ENCODE assay signal across 9 cellular contexts in the genomic region with DNA sequence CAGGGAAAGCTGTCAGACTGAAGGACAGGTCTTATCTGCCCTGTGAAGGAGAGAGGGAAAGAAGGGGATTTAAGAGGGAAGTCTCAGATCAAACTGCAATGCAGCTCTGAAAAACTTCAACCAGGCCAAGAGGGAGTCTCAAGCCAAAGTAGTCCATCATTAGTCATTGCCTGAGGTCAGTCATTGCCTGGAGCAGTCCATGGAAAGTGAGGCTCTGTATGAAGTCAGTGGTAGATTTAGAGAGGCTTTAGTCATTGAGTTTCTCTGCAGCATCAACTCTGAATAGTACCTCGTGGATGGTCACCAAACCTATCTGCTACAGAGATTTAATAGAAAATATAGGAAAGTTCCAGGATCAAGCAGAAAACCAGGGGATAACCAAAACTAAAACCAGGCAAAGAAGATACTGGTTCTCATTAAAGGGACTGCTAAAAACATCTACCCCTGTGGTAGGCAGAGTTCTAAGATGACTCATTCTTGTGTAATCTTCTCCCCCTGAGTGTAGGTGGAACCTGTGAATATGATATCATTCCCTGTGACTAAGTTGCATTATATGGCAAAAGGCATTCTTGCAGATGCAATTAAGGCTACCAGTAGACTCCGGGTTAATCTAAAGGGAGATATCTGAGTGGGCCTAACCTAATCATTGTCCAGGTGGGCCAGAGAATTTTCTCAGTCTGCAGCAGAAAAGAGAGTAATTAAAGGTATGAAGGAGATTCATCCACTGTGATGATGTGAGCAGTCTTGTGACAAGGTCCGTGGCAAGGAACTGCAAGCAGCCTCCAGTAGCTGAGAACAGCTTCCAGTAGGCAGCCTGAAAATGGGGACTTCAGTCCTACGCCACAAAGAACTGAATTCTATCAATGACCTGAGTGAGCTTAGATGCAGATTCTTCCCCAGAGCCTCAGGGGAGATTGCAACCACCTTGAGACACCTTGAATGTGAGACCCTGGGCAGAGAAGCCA.
A peak's percentile ranks its signal among the peaks of the same experiment; 100 is the strongest.
DNase-seq lines count a peak whose midpoint lies in the region; ATAC-seq and TF ChIP-seq lines count a peak whose summit lies in the region.
"Had no signal": no experiment of that assay in that cellular context is flagged by ENCODE, and none has a peak within 500 bp of the region (broad histone marks: within the 10 kb centered on the region; RNA-seq: fewer than 3 reads in every experiment).

No MANE protein-coding gene starts in this region.

- in situ Hi-C loops in GM13977 (cut with MboI; ENCODE audit: low pct_unique_long_range_greater_than_20kb, low sequenced_read_pairs, unreplicated experiment) = no loop called here

- no peak for TF ChIP-seq CTCF in GM13977 (IDR thresholded peaks at IDR 0.05; ENCODE audit: extremely low read depth, insufficient read depth, missing control alignments)
- TF ChIP-seq CTCF in kidney epithelial cell (IDR thresholded peaks at IDR 0.05; ENCODE audit: insufficient read depth, low read length, poor library complexity, severe bottlenecking) = no peak

- no peaks in the 10 kb centered on the region for H3K27me3 ChIP-seq in kidney epithelial cell (ENCODE audit: control insufficient read depth, insufficient read depth, low read length)

- H3K4me3 ChIP-seq in kidney epithelial cell (ENCODE audit: low read depth, low read length) = no peak overlapping the region

- no peaks in the 10 kb centered on the region for H3K36me3 ChIP-seq in kidney epithelial cell (ENCODE audit: control insufficient read depth, insufficient read depth, low read length)

- DNase-seq in GM13977 (ENCODE audit: low spot score) (peak; percentile 5), OCI-M1 (lab: John Stamatoyannopoulos, UW) (peak; percentile 25), kidney epithelial cell (ENCODE audit: low read depth) (peak; percentile 73), NCI-H1105 treated with DMSO at 0.1 percent for 48 hours (lab: John Stamatoyannopoulos, UW) (no peak), NCI-H2196 (lab: John Stamatoyannopoulos, UW; ENCODE audit: unreplicated experiment) (no peak), NCI-H128 (lab: John Stamatoyannopoulos, UW; ENCODE audit: unreplicated experiment) (no peak), germinal center (ENCODE audit: low spot score) (no peak)
- DNase-seq: NCI-H1930 had no signal

- peak; percentile 72 for ATAC-seq in HG02610 (IDR thresholded peaks at IDR 0.05; ENCODE audit: unreplicated experiment)

Comparison
In these comparisons a context has a peak if more than half of its experiments do, and no peak if none do; other contexts are left out.
1. DNase-seq: peak in GM13977 (single experiment), OCI-M1 (single experiment) and kidney epithelial cell (single experiment); none in NCI-H1105 treated with DMSO at 0.1 percent for 48 hours (single experiment), NCI-H2196 (single experiment), NCI-H128 (single experiment) and germinal center (single experiment).